15 cellular contexts compared by ENCODE assay signal in the genomic region with DNA sequence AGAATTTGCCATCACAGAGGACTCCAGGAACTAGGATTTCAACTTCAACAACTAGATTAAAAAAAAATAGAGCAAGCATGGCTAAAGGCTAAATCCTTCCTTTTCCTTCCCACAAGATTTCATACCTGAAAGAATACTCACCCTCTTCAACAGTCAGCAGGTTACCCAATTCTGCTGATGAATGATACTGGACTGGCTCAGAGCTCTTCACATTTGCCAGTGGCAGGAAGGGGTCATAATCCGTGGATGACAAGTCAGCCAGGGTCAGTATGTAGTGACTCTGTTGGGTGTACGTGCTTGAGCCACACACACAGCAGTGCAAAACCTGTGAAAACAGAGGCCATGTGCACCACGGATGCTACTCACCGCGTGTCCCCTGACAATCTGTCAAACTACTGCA.
DNase-seq lines count a peak whose midpoint lies in the region; ATAC-seq and TF ChIP-seq lines count a peak whose summit lies in the region.
"Had no signal": no experiment of that assay in that cellular context is flagged by ENCODE, and none has a peak within 500 bp of the region (broad histone marks: within the 10 kb centered on the region; RNA-seq: fewer than 3 reads in every experiment).

No MANE protein-coding gene starts in this region.

- intact Hi-C loops in CD14-positive monocyte (cut with micrococcal nuclease), result no loop called here

- peaks cover 30% of the 10 kb centered on the region for H3K36me3 Mint-ChIP-seq in neural crest cell (ENCODE audit: low read depth)
- peaks cover 67 to 80% of the 10 kb centered on the region in 2 donors for H3K36me3 Mint-ChIP-seq in CD14-positive monocyte
- H3K36me3 Mint-ChIP-seq in effector memory CD8-positive, alpha-beta T cell (ENCODE audit: insufficient read depth), result peaks cover 15% of the 10 kb centered on the region

- H3K4me3 Mint-ChIP-seq in neural crest cell (no peak overlapping the region), CD14-positive monocyte (no peak overlapping the region)
- H3K4me3 Mint-ChIP-seq in effector memory CD8-positive, alpha-beta T cell, result no peak overlapping the region
- H3K4me3 Mint-ChIP-seq: activated B cell treated with CpG ODN at 0.5 μM for 24 hours had no signal

- H3K27ac Mint-ChIP-seq in neural crest cell (ENCODE audit: unreplicated experiment), result peak overlapping the region; percentile 75
- H3K27ac Mint-ChIP-seq in CD14-positive monocyte, result no peak overlapping the region
- H3K27ac Mint-ChIP-seq in effector memory CD8-positive, alpha-beta T cell, result peak overlapping the region in 1 of 2 donors; percentile 49
- H3K27ac Mint-ChIP-seq: activated B cell treated with CpG ODN at 0.5 μM for 24 hours had no signal

- H3K9me3 Mint-ChIP-seq in neural crest cell (peaks cover 2% of the 10 kb centered on the region), CD14-positive monocyte (peaks cover 0 to 11% (median 5%) of the 10 kb centered on the region in 7 donors)
- H3K9me3 Mint-ChIP-seq in effector memory CD8-positive, alpha-beta T cell, result no peaks in the 10 kb centered on the region
- H3K9me3 Mint-ChIP-seq: activated B cell treated with CpG ODN at 0.5 μM for 24 hours had no signal

- TF ChIP-seq CTCF in epithelial cell of proximal tubule (conservative IDR thresholded peaks at IDR 0.05; ENCODE audit: low read depth, low read length) (no peak), neural crest cell (conservative IDR thresholded peaks at IDR 0.05) (no peak), CD14-positive monocyte (IDR thresholded peaks at IDR 0.05) (no peak)

- H3K4me1 Mint-ChIP-seq in neural crest cell (peaks cover 7% of the 10 kb centered on the region), CD14-positive monocyte (no peaks in the 10 kb centered on the region)
- no peaks in the 10 kb centered on the region for H3K4me1 Mint-ChIP-seq in effector memory CD8-positive, alpha-beta T cell (ENCODE audit: low read depth in 2 of 2)
- H3K4me1 Mint-ChIP-seq: activated B cell treated with CpG ODN at 0.5 μM for 24 hours had no signal

- H3K27me3 Mint-ChIP-seq in neural crest cell (ENCODE audit: low read depth), result no peaks in the 10 kb centered on the region
- H3K27me3 Mint-ChIP-seq in CD14-positive monocyte (ENCODE audit: low read depth in 3 of 3), result peaks cover 0 to 3% (median 2%) of the 10 kb centered on the region in 3 donors
- no peaks in the 10 kb centered on the region for H3K27me3 Mint-ChIP-seq in effector memory CD8-positive, alpha-beta T cell
- H3K27me3 Mint-ChIP-seq: activated B cell treated with CpG ODN at 0.5 μM for 24 hours had no signal

- DNase-seq in EH (ENCODE audit: low read depth), result peak; percentile 64
- peak; percentile 50 for DNase-seq in LHCN-M2 (ENCODE audit: low read depth)
- DNase-seq in epithelial cell of proximal tubule (ENCODE audit: low read depth), result peak; percentile 27
- no peak for DNase-seq in neural crest cell (ENCODE audit: low read depth, low spot score)
- no peak for DNase-seq in NCI-H2081 treated with DMSO at 0.1 percent for 48 hours (lab: John Stamatoyannopoulos, UW)
- DNase-seq in CD14-positive monocyte (ENCODE audit: low spot score), result no peak
- DNase-seq in effector memory CD8-positive, alpha-beta T cell, result no peak
- no peak for DNase-seq in activated naive CD4-positive, alpha-beta T cell (lab: John Stamatoyannopoulos, UW)
- DNase-seq: activated B cell treated with CpG ODN at 0.5 μM for 24 hours, DMS153, NCI-H1105, SW 1271 had no signal

- ATAC-seq in effector memory CD8-positive, alpha-beta T cell (replicated peaks), result no peak
- ATAC-seq: GM12878, HepG2 had no signal

- no peak overlapping the region for H3K4me3 ChIP-seq in epithelial cell of proximal tubule (ENCODE audit: low read depth, low read length)
- H3K4me3 ChIP-seq: GM12878, thoracic aorta had no signal

Comparison
In these comparisons a context has a peak if more than half of its experiments do, and no peak if none do; other contexts are left out.
1. DNase-seq: peak in EH (single experiment), LHCN-M2 (single experiment) and epithelial cell of proximal tubule (single experiment); none in neural crest cell (single experiment), NCI-H2081 treated with DMSO at 0.1 percent for 48 hours (single experiment), CD14-positive monocyte (single experiment), effector memory CD8-positive, alpha-beta T cell (0 of 3) and activated naive CD4-positive, alpha-beta T cell (0 of 4).